Comparison of ENCODE assay signal across 8 cellular contexts in the genomic region with DNA sequence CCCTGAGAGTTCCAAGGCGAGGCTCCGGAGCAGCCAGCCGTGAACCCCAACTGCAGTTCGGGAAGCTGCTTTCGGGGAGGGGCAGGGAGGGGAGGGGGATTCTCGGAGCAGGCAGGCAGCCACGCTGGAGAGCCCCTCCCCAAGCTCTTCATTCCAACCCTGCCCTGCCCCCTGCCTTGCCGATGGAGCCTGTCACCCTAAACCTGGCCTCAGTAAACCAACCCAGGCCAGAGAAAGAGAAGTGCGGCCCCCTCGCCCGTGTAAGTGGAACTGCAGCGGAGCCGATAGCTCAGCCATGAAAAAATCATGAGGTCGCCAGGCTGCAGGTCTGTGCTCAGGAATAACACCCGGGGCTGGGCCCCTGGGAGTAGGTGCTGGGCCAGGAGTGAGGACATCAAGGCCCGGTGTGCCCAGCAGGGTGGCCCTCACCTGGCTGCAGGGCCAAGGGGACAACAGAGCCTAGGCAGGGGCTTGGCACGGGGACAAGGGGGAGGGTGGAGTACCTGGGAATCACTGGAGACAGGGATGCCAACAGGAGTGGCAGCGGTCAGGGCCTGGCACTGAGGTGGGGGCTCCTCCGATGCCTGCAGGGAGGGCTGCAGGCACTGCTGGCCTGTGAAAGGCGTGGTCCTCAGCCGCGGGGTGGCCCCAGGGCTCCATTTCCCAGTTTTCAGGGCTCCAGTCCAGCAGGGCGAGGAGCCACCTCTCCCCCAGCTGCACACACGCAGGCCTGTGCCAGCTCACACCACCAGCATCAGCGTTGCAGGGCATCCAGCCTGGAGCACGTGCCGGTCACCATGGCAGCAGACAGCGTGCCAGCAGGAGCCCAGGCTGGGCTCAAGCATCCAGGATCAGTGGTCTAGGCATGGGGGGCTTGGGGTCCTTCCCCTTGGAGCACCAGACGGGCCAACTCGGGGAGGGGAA. TPM values are rescaled to one million over a fixed set of nuclear protein-coding genes. Genes with fewer than 3 reads are reported as not detected.
DNase-seq lines count a peak whose midpoint lies in the region; ATAC-seq and TF ChIP-seq lines count a peak whose summit lies in the region.

No MANE protein-coding gene starts in this region.

- peaks cover 9% of the 10 kb centered on the region for H3K27me3 Mint-ChIP-seq in mesothelial cell of epicardium (ENCODE audit: low read depth)
- no peaks in the 10 kb centered on the region for H3K27me3 Mint-ChIP-seq in activated T-cell treated with anti-CD3 and anti-CD28 coated beads, Interleukin-2, amount 50 U/mL, for 24 hours

- intact Hi-C loops in colonic mucosa (cut with DNase I) = no loop called here

- no peaks in the 10 kb centered on the region for H3K9me3 Mint-ChIP-seq in mesothelial cell of epicardium
- H3K9me3 Mint-ChIP-seq in activated T-cell treated with anti-CD3 and anti-CD28 coated beads, Interleukin-2, amount 50 U/mL, for 24 hours = no peaks in the 10 kb centered on the region

- no peaks in the 10 kb centered on the region for H3K9me3 ChIP-seq in colonic mucosa

- no peak overlapping the region for H3K9ac ChIP-seq in colonic mucosa (ENCODE audit: low read depth in 2 of 2, low read length in 2 of 2)

- no peaks in the 10 kb centered on the region for H3K36me3 ChIP-seq in colonic mucosa

- no peak overlapping the region for H3K4me3 Mint-ChIP-seq in mesothelial cell of epicardium
- H3K4me3 Mint-ChIP-seq in activated T-cell treated with anti-CD3 and anti-CD28 coated beads, Interleukin-2, amount 50 U/mL, for 24 hours = no peak overlapping the region

- H3K36me3 Mint-ChIP-seq in mesothelial cell of epicardium = no peaks in the 10 kb centered on the region
- H3K36me3 Mint-ChIP-seq in activated T-cell treated with anti-CD3 and anti-CD28 coated beads, Interleukin-2, amount 50 U/mL, for 24 hours (ENCODE audit: low read depth) = no peaks in the 10 kb centered on the region

- H3K27ac Mint-ChIP-seq in mesothelial cell of epicardium = no peak overlapping the region
- H3K27ac Mint-ChIP-seq in activated T-cell treated with anti-CD3 and anti-CD28 coated beads, Interleukin-2, amount 50 U/mL, for 24 hours = no peak overlapping the region

- DNase-seq in DMS79 (lab: John Stamatoyannopoulos, UW) (peak; percentile 41), NCI-H1694 (lab: John Stamatoyannopoulos, UW) (peak; percentile 56), caudate nucleus (lab: John Stamatoyannopoulos, UW) (peak in 32 of 61 donors; percentile 13 to 73 (median 33)), mesothelial cell of epicardium (ENCODE audit: low spot score in 2 of 2, unreplicated experiment in 2 of 2) (no peak), T-helper 1 cell (no peak), colonic mucosa (no peak)
- no peak for DNase-seq in activated T-cell treated with anti-CD3 and anti-CD28 coated beads, Interleukin-2, amount 50 U/mL, for 24 hours

- H3K4me1 ChIP-seq in colonic mucosa = peaks cover 8% of the 10 kb centered on the region

- TF ChIP-seq CTCF in mesothelial cell of epicardium (IDR thresholded peaks at IDR 0.05; ENCODE audit: unreplicated experiment) (peak; percentile 24), colonic mucosa (IDR thresholded peaks at IDR 0.05) (no peak)

- peaks cover 29% of the 10 kb centered on the region for H3K27me3 ChIP-seq in colonic mucosa

- H3K27ac ChIP-seq in caudate nucleus (ENCODE audit: low read depth, low read length) (no peak overlapping the region), colonic mucosa (no peak overlapping the region)

- H3K4me3 ChIP-seq in colonic mucosa = no peak overlapping the region

- H3K4me1 Mint-ChIP-seq in mesothelial cell of epicardium = peaks cover 13% of the 10 kb centered on the region
- peaks cover 10% of the 10 kb centered on the region for H3K4me1 Mint-ChIP-seq in activated T-cell treated with anti-CD3 and anti-CD28 coated beads, Interleukin-2, amount 50 U/mL, for 24 hours (ENCODE audit: low read depth)

- ATAC-seq in GM21825 (IDR thresholded peaks at IDR 0.05; ENCODE audit: unreplicated experiment) = no peak

RNA-seq across cellular contexts. Expression of gene FSCN2, which starts 4.8 kb away (rescaled TPM):
- total RNA-seq in mesothelial cell of epicardium (13.0 to 17.3 TPM (median 13.3 TPM) in 3 replicates), colonic mucosa (1 to 10 TPM; 1.0 to 2.2 TPM)

RNA-seq across cellular contexts. Expression of gene ACTG1, which starts 10.8 kb away (rescaled TPM):
- total RNA-seq in mesothelial cell of epicardium = 4,391 to 4,678 TPM (median 4,589 TPM) in 3 replicates
- total RNA-seq in colonic mucosa = 1,000 to 10,000 TPM; 4,489 to 4,790 TPM

RNA-seq across cellular contexts. Expression of gene FAAP100, which starts 28.8 kb away (rescaled TPM):
- total RNA-seq in mesothelial cell of epicardium (35.4 to 37.2 TPM (median 36.0 TPM) in 3 replicates), colonic mucosa (10 to 100 TPM; 16.5 to 34.3 TPM)

Comparison
In these comparisons a context has a peak if more than half of its experiments do, and no peak if none do; other contexts are left out.
1. DNase-seq: peak in DMS79 (single experiment), NCI-H1694 (single experiment) and caudate nucleus (32 of 61); none in mesothelial cell of epicardium (0 of 2), T-helper 1 cell (0 of 5), activated T-cell treated with anti-CD3 and anti-CD28 coated beads, Interleukin-2, amount 50 U/mL, for 24 hours (single experiment) and colonic mucosa (single experiment).